1 cellular context compared by ENCODE assay signal in the genomic region with DNA sequence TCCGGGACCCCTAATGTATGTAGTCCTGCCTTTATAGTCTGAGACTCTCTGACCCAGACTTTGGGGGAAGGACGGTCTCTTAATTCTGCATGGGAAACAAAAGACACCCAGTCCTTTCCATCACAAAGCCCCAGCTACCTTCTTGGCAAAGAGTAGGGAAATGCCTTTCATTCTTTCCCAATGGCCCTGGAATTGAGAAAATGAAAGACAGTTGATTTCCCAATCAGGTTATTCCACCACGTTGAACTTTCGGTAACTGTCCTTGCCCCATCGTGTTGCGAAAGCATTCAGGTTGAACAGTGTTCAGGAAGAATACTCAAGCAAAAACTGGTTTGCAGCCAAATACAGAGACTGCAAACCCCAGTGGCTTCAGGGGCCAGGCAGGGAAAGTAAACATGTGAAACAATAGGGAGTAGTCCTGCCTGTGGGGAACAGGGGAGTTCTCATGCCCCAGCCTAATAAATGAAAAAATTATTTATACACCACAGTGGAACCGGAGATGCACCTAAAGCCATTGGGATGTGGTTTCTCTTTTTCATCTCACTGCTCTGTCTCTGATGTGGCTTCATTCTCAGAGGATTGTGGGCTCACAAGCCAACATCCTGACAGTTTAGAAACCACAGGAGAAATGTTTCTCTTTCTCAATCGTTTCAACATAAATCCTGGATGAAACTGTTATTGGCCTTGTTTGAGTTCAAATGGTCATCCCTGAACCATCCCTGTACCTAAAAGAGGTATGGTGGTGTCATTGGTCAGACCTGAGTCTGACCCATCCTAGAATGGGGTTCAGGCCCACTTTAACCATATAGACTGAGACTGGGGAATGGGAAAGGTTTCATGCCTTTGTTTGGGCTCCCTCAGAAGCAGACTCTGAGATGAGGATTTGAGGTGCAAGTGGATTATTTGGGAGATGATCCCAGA.
TF ChIP-seq lines count a peak whose summit lies in the region.

No MANE protein-coding gene starts in this region.

TF ChIP-seq in HepG2, 621 proteins besides CTCF, POLR2A, EP300 and RAD21 (continued from another document and continues in another):
- TF ChIP-seq, protein P1, sequence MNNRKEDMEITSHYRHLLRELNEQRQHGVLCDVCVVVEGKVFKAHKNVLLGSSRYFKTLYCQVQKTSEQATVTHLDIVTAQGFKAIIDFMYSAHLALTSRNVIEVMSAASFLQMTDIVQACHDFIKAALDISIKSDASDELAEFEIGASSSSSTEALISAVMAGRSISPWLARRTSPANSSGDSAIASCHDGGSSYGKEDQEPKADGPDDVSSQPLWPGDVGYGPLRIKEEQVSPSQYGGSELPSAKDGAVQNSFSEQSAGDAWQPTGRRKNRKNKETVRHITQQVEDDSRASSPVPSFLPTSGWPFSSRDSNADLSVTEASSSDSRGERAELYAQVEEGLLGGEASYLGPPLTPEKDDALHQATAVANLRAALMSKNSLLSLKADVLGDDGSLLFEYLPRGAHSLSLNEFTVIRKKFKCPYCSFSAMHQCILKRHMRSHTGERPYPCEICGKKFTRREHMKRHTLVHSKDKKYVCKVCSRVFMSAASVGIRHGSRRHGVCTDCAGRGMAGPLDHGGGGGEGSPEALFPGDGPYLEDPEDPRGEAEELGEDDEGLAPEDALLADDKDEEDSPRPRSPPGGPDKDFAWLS (CRISPR knock-in tag; IDR thresholded peaks at IDR 0.05; ENCODE audit: borderline replicate concordance) = peak; percentile 84; the same call in 1 of the 2 replicates
- TF ChIP-seq, protein P2, sequence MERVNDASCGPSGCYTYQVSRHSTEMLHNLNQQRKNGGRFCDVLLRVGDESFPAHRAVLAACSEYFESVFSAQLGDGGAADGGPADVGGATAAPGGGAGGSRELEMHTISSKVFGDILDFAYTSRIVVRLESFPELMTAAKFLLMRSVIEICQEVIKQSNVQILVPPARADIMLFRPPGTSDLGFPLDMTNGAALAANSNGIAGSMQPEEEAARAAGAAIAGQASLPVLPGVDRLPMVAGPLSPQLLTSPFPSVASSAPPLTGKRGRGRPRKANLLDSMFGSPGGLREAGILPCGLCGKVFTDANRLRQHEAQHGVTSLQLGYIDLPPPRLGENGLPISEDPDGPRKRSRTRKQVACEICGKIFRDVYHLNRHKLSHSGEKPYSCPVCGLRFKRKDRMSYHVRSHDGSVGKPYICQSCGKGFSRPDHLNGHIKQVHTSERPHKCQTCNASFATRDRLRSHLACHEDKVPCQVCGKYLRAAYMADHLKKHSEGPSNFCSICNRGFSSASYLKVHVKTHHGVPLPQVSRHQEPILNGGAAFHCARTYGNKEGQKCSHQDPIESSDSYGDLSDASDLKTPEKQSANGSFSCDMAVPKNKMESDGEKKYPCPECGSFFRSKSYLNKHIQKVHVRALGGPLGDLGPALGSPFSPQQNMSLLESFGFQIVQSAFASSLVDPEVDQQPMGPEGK (CRISPR knock-in tag; IDR thresholded peaks at IDR 0.05) = peak; percentile 97
- TF ChIP-seq, protein P3, sequence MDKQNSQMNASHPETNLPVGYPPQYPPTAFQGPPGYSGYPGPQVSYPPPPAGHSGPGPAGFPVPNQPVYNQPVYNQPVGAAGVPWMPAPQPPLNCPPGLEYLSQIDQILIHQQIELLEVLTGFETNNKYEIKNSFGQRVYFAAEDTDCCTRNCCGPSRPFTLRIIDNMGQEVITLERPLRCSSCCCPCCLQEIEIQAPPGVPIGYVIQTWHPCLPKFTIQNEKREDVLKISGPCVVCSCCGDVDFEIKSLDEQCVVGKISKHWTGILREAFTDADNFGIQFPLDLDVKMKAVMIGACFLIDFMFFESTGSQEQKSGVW (CRISPR knock-in tag; IDR thresholded peaks at IDR 0.05; ENCODE audit: borderline replicate concordance) = no peak; the same call in 1 of the 2 replicates
- TF ChIP-seq ZSCAN29 (CRISPR knock-in tag; conservative IDR thresholded peaks at IDR 0.05) = peak; percentile 98
- TF ChIP-seq, protein P4, sequence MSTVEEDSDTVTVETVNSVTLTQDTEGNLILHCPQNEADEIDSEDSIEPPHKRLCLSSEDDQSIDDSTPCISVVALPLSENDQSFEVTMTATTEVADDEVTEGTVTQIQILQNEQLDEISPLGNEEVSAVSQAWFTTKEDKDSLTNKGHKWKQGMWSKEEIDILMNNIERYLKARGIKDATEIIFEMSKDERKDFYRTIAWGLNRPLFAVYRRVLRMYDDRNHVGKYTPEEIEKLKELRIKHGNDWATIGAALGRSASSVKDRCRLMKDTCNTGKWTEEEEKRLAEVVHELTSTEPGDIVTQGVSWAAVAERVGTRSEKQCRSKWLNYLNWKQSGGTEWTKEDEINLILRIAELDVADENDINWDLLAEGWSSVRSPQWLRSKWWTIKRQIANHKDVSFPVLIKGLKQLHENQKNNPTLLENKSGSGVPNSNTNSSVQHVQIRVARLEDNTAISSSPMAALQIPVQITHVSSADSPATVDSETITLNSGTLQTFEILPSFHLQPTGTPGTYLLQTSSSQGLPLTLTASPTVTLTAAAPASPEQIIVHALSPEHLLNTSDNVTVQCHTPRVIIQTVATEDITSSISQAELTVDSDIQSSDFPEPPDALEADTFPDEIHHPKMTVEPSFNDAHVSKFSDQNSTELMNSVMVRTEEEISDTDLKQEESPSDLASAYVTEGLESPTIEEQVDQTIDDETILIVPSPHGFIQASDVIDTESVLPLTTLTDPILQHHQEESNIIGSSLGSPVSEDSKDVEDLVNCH (CRISPR knock-in tag; IDR thresholded peaks at IDR 0.05) = no peak; the same call in 1 of the 2 replicates
- 0 out of 2 replicates have a peak, but pooled peaks have one; percentile 90 for TF ChIP-seq ZNF713 (CRISPR knock-in tag; IDR thresholded peaks at IDR 0.05)
- TF ChIP-seq, protein P5, sequence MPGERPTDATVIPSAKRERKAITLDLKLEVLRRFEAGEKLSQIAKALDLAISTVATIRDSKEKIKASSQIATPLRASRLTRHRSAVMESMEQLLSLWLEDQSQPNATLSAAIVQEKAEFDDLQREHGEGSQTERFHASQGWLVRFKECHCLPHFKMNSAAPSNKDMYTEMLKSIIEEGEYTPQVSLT (CRISPR knock-in tag; IDR thresholded peaks at IDR 0.05; ENCODE audit: borderline replicate concordance, low read depth) = 0 out of 2 replicates have a peak, but pooled peaks have one; percentile 34
- peak; percentile 72 for TF ChIP-seq IKZF4 (CRISPR knock-in tag; IDR thresholded peaks at IDR 0.05; ENCODE audit: borderline replicate concordance, low read depth, not compliant biosample characterization)
- TF ChIP-seq, protein P6, sequence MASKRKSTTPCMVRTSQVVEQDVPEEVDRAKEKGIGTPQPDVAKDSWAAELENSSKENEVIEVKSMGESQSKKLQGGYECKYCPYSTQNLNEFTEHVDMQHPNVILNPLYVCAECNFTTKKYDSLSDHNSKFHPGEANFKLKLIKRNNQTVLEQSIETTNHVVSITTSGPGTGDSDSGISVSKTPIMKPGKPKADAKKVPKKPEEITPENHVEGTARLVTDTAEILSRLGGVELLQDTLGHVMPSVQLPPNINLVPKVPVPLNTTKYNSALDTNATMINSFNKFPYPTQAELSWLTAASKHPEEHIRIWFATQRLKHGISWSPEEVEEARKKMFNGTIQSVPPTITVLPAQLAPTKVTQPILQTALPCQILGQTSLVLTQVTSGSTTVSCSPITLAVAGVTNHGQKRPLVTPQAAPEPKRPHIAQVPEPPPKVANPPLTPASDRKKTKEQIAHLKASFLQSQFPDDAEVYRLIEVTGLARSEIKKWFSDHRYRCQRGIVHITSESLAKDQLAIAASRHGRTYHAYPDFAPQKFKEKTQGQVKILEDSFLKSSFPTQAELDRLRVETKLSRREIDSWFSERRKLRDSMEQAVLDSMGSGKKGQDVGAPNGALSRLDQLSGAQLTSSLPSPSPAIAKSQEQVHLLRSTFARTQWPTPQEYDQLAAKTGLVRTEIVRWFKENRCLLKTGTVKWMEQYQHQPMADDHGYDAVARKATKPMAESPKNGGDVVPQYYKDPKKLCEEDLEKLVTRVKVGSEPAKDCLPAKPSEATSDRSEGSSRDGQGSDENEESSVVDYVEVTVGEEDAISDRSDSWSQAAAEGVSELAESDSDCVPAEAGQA (IDR thresholded peaks at IDR 0.05; ENCODE audit: low read depth) = peak; percentile 91
- TF ChIP-seq, protein P6 (CRISPR knock-in tag; IDR thresholded peaks at IDR 0.05; ENCODE audit: borderline replicate concordance) = peak; percentile 55; the same call in 1 of the 2 replicates
- TF ChIP-seq ZNF781 (CRISPR knock-in tag; IDR thresholded peaks at IDR 0.05; ENCODE audit: borderline replicate concordance, not compliant biosample characterization) = peak; percentile 76
- peak; percentile 93 for TF ChIP-seq ZFP90 (CRISPR knock-in tag; IDR thresholded peaks at IDR 0.05; ENCODE audit: borderline replicate concordance)
- TF ChIP-seq TBX2 (CRISPR knock-in tag; IDR thresholded peaks at IDR 0.05; ENCODE audit: borderline replicate concordance) = peak; percentile 99
- TF ChIP-seq MBNL3 (CRISPR knock-in tag; conservative IDR thresholded peaks at IDR 0.05) = no peak
- TF ChIP-seq, protein P7, sequence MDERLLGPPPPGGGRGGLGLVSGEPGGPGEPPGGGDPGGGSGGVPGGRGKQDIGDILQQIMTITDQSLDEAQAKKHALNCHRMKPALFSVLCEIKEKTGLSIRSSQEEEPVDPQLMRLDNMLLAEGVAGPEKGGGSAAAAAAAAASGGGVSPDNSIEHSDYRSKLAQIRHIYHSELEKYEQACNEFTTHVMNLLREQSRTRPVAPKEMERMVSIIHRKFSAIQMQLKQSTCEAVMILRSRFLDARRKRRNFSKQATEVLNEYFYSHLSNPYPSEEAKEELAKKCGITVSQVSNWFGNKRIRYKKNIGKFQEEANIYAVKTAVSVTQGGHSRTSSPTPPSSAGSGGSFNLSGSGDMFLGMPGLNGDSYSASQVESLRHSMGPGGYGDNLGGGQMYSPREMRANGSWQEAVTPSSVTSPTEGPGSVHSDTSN (CRISPR knock-in tag; IDR thresholded peaks at IDR 0.05) = peak; percentile 50; the same call in 1 of the 2 replicates
- peak; percentile 92 for TF ChIP-seq PRMT3 (CRISPR knock-in tag; IDR thresholded peaks at IDR 0.05; ENCODE audit: borderline replicate concordance, low read depth)
- peak; percentile 57; the same call in 1 of the 2 replicates for TF ChIP-seq MAZ (IDR thresholded peaks at IDR 0.05; ENCODE audit: borderline replicate concordance, low read depth, low read length)
- TF ChIP-seq MAZ (CRISPR knock-in tag; IDR thresholded peaks at IDR 0.05; ENCODE audit: low read depth) = peak; percentile 94
- TF ChIP-seq FOXC1 (CRISPR knock-in tag; IDR thresholded peaks at IDR 0.05; ENCODE audit: borderline replicate concordance) = peak; percentile 96; the same call in 1 of the 2 replicates
- no peak for TF ChIP-seq ZNF83 (CRISPR knock-in tag; IDR thresholded peaks at IDR 0.05; ENCODE audit: borderline replicate concordance)
- peak; percentile 99 for TF ChIP-seq KLF6 (CRISPR knock-in tag; IDR thresholded peaks at IDR 0.05)
- TF ChIP-seq ZNF766 (CRISPR knock-in tag; IDR thresholded peaks at IDR 0.05; ENCODE audit: borderline replicate concordance) = peak; percentile 93
- TF ChIP-seq ZNF589 (CRISPR knock-in tag; conservative IDR thresholded peaks at IDR 0.05) = peak; percentile 82; the same call in 1 of the 2 replicates
- TF ChIP-seq JDP2 (CRISPR knock-in tag; IDR thresholded peaks at IDR 0.05; ENCODE audit: borderline replicate concordance) = no peak
- TF ChIP-seq SMARCC2 (IDR thresholded peaks at IDR 0.05) = peak; percentile 93; the same call in 1 of the 2 replicates
- TF ChIP-seq MXI1 (IDR thresholded peaks at IDR 0.05; ENCODE audit: borderline replicate concordance, low read depth, low read length) = peak; percentile 80; the same call in 1 of the 3 replicates
- TF ChIP-seq, protein P8, sequence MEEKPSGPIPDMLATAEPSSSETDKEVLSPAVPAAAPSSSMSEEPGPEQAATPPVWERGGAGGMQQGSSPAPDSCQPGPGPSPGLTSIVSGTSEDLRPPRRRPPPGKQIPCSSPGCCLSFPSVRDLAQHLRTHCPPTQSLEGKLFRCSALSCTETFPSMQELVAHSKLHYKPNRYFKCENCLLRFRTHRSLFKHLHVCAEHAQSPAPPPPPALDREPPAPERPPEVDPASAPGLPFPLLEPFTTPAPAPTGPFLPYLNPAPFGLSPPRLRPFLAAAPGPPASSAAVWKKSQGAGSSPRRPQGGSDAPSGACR (CRISPR knock-in tag; IDR thresholded peaks at IDR 0.05) = peak; percentile 99
- TF ChIP-seq, protein P9, sequence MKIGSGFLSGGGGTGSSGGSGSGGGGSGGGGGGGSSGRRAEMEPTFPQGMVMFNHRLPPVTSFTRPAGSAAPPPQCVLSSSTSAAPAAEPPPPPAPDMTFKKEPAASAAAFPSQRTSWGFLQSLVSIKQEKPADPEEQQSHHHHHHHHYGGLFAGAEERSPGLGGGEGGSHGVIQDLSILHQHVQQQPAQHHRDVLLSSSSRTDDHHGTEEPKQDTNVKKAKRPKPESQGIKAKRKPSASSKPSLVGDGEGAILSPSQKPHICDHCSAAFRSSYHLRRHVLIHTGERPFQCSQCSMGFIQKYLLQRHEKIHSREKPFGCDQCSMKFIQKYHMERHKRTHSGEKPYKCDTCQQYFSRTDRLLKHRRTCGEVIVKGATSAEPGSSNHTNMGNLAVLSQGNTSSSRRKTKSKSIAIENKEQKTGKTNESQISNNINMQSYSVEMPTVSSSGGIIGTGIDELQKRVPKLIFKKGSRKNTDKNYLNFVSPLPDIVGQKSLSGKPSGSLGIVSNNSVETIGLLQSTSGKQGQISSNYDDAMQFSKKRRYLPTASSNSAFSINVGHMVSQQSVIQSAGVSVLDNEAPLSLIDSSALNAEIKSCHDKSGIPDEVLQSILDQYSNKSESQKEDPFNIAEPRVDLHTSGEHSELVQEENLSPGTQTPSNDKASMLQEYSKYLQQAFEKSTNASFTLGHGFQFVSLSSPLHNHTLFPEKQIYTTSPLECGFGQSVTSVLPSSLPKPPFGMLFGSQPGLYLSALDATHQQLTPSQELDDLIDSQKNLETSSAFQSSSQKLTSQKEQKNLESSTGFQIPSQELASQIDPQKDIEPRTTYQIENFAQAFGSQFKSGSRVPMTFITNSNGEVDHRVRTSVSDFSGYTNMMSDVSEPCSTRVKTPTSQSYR (CRISPR knock-in tag; IDR thresholded peaks at IDR 0.05; ENCODE audit: borderline replicate concordance) = peak; percentile 93
- TF ChIP-seq KLF12 (CRISPR knock-in tag; IDR thresholded peaks at IDR 0.05; ENCODE audit: borderline replicate concordance) = no peak; the same call in 1 of the 2 replicates
- TF ChIP-seq, protein P10, sequence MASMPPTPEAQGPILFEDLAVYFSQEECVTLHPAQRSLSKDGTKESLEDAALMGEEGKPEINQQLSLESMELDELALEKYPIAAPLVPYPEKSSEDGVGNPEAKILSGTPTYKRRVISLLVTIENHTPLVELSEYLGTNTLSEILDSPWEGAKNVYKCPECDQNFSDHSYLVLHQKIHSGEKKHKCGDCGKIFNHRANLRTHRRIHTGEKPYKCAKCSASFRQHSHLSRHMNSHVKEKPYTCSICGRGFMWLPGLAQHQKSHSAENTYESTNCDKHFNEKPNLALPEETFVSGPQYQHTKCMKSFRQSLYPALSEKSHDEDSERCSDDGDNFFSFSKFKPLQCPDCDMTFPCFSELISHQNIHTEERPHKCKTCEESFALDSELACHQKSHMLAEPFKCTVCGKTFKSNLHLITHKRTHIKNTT (CRISPR knock-in tag; IDR thresholded peaks at IDR 0.05) = no peak
